ENCODE assay signal across 1 cellular context in genomic region chr3:124780356-124780755, GRCh38.
TF ChIP-seq lines count a peak whose summit lies in the region.

No MANE protein-coding gene starts in this region.

TF ChIP-seq in liver, 16 proteins besides CTCF, POLR2A, EP300 and RAD21 (continued from another document):
- TF ChIP-seq, protein P1, sequence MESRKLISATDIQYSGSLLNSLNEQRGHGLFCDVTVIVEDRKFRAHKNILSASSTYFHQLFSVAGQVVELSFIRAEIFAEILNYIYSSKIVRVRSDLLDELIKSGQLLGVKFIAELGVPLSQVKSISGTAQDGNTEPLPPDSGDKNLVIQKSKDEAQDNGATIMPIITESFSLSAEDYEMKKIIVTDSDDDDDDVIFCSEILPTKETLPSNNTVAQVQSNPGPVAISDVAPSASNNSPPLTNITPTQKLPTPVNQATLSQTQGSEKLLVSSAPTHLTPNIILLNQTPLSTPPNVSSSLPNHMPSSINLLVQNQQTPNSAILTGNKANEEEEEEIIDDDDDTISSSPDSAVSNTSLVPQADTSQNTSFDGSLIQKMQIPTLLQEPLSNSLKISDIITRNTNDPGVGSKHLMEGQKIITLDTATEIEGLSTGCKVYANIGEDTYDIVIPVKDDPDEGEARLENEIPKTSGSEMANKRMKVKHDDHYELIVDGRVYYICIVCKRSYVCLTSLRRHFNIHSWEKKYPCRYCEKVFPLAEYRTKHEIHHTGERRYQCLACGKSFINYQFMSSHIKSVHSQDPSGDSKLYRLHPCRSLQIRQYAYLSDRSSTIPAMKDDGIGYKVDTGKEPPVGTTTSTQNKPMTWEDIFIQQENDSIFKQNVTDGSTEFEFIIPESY (IDR thresholded peaks at IDR 0.05) = no peak
- TF ChIP-seq, protein P2, sequence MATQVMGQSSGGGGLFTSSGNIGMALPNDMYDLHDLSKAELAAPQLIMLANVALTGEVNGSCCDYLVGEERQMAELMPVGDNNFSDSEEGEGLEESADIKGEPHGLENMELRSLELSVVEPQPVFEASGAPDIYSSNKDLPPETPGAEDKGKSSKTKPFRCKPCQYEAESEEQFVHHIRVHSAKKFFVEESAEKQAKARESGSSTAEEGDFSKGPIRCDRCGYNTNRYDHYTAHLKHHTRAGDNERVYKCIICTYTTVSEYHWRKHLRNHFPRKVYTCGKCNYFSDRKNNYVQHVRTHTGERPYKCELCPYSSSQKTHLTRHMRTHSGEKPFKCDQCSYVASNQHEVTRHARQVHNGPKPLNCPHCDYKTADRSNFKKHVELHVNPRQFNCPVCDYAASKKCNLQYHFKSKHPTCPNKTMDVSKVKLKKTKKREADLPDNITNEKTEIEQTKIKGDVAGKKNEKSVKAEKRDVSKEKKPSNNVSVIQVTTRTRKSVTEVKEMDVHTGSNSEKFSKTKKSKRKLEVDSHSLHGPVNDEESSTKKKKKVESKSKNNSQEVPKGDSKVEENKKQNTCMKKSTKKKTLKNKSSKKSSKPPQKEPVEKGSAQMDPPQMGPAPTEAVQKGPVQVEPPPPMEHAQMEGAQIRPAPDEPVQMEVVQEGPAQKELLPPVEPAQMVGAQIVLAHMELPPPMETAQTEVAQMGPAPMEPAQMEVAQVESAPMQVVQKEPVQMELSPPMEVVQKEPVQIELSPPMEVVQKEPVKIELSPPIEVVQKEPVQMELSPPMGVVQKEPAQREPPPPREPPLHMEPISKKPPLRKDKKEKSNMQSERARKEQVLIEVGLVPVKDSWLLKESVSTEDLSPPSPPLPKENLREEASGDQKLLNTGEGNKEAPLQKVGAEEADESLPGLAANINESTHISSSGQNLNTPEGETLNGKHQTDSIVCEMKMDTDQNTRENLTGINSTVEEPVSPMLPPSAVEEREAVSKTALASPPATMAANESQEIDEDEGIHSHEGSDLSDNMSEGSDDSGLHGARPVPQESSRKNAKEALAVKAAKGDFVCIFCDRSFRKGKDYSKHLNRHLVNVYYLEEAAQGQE (IDR thresholded peaks at IDR 0.05) = no peak
- TF ChIP-seq RXRA (IDR thresholded peaks at IDR 0.05) (no peak), NR2F2 (IDR thresholded peaks at IDR 0.05) (no peak)
TF ChIP-seq in liver: peak in this region for 0.
